Comparison of ENCODE assay signal across 9 cellular contexts in the genomic region with DNA sequence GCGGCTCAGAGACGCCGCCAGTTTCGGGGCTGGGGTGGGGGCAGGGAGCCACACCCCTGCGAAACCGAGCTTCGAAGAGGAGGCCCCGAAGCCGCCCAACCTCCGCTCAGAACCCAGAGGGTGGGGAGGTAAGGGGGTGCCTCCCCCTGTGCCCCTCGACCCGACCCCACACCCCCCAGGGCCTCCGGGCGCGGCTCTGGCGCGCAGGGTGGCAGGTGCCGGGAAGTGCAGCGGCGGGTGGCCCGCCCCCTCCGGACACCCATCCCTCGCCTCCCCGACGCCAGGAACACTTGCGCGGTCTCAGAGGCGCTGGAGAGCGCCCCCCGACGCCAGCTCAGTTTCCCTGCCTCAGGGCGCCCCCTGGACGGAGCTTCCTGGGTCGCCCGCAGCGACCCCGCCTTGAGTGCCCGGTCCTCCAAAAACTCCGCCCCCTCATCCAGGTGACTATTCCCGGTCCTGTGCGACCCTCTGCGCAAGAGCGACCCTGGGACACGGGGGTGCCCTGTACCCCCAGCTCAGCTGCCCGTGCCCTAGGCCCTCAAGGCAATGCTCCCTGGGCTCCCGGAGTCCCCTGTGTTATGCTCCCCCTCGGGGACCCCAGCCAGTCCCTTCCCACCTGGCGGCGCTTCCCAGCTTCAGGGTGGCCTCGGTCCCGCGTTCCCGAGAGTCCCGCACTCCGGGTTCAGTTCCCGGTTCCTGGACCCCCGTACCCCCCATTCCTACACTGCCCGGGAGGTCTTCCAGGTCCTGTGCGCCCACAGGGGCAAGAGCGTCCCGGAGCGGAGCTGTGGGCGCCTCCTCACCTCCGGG. TPM values are rescaled to one million over a fixed set of nuclear protein-coding genes. Genes with fewer than 3 reads are reported as not detected.
DNase-seq lines count a peak whose midpoint lies in the region; ATAC-seq and TF ChIP-seq lines count a peak whose summit lies in the region.
"Had no signal": no experiment of that assay in that cellular context is flagged by ENCODE, and none has a peak within 500 bp of the region (broad histone marks: within the 10 kb centered on the region; RNA-seq: fewer than 3 reads in every experiment).

No MANE protein-coding gene starts in this region.

- intact Hi-C loops in lower lobe of right lung (cut with DNase I) = no loop called here
- intact Hi-C loops in aorta (cut with DNase I) = no loop called here

- H3K79me2 ChIP-seq in DOHH2 (ENCODE audit: control insufficient read depth, low read length) = no peaks in the 10 kb centered on the region

- TF ChIP-seq CTCF in DOHH2 (IDR thresholded peaks at IDR 0.05; ENCODE audit: low read depth, low read length, poor library complexity, severe bottlenecking) (peak; percentile 44), lower lobe of right lung (IDR thresholded peaks at IDR 0.05) (peak; percentile 37)

- no peaks in the 10 kb centered on the region for H4K20me1 ChIP-seq in DOHH2 (ENCODE audit: control insufficient read depth, insufficient read depth, low read depth, low read length)

- H3K27ac ChIP-seq in DOHH2 (ENCODE audit: low read depth, low read length) = no peak overlapping the region
- H3K27ac ChIP-seq in lower lobe of right lung = peak overlapping the region; percentile 83
- H3K27ac ChIP-seq in aorta (ENCODE audit: low read depth in 1 of 2, low read length in 2 of 2) = no peak overlapping the region
- H3K27ac ChIP-seq: SJSA1 had no signal

- no peaks in the 10 kb centered on the region for H3K36me3 ChIP-seq in DOHH2 (ENCODE audit: control insufficient read depth, low read length)
- H3K36me3 ChIP-seq in lower lobe of right lung = no peaks in the 10 kb centered on the region
- no peaks in the 10 kb centered on the region for H3K36me3 ChIP-seq in aorta (ENCODE audit: control insufficient read depth in 1 of 2, insufficient read depth in 2 of 2, low read length in 1 of 2)
- H3K36me3 ChIP-seq: SJSA1 had no signal

- DNase-seq in NCI-H146 (lab: John Stamatoyannopoulos, UW) (peak; percentile 75), cerebellar cortex (ENCODE audit: low spot score) (peak; percentile 23), lower lobe of right lung (peak; percentile 75), aorta (no peak)
- DNase-seq in stimulated activated CD8-positive, alpha-beta memory T cell treated with anti-CD3 and anti-CD28 coated beads, Interleukin-4, amount 100 ng/mL, for 48 hours = no peak

- H3K4me2 ChIP-seq in DOHH2 (ENCODE audit: low read length) = peak overlapping the region; percentile 53

- H3F3A ChIP-seq in DOHH2 (ENCODE audit: control insufficient read depth, insufficient read depth) = no peaks in the 10 kb centered on the region

- H3K9me3 ChIP-seq in DOHH2 (ENCODE audit: control insufficient read depth, insufficient read depth, low read length) (no peaks in the 10 kb centered on the region), lower lobe of right lung (no peaks in the 10 kb centered on the region), aorta (ENCODE audit: control insufficient read depth, low read length) (no peaks in the 10 kb centered on the region)
- H3K9me3 ChIP-seq: SJSA1 had no signal

- peaks cover 25% of the 10 kb centered on the region for H3K27me3 ChIP-seq in DOHH2 (ENCODE audit: control insufficient read depth, low read length)
- peaks cover 22% of the 10 kb centered on the region for H3K27me3 ChIP-seq in lower lobe of right lung (ENCODE audit: low read depth)
- no peaks in the 10 kb centered on the region for H3K27me3 ChIP-seq in aorta (ENCODE audit: control insufficient read depth in 1 of 2, insufficient read depth in 2 of 2, low read length in 1 of 2)

- ATAC-seq in lower lobe of right lung = peak; percentile 75 to 78
- peak; percentile 60 for ATAC-seq in aorta (ENCODE audit: low FRiP score)
- ATAC-seq in HG02678 (IDR thresholded peaks at IDR 0.05; ENCODE audit: unreplicated experiment) = no peak
- ATAC-seq in GM18867 (IDR thresholded peaks at IDR 0.05; ENCODE audit: unreplicated experiment) = no peak

- H3K9me2 ChIP-seq in DOHH2 (replicated peaks; ENCODE audit: control insufficient read depth, low read length) = no peaks in the 10 kb centered on the region

- H3K4me3 ChIP-seq in DOHH2 (ENCODE audit: low read length) (peak overlapping the region; percentile 22; the same call in 1 of the 2 replicates), lower lobe of right lung (peak overlapping the region; percentile 71), aorta (ENCODE audit: low read length in 2 of 2) (peak overlapping the region; percentile 53 to 74)
- H3K4me3 ChIP-seq: SJSA1 had no signal

- H3K4me1 ChIP-seq in DOHH2 (ENCODE audit: control insufficient read depth, low read length) = peaks cover 6% of the 10 kb centered on the region; the same call in 1 of the 2 replicates
- peaks cover 25% of the 10 kb centered on the region for H3K4me1 ChIP-seq in lower lobe of right lung
- H3K4me1 ChIP-seq in aorta (ENCODE audit: control insufficient read depth in 1 of 2, insufficient read depth in 2 of 2, low read length in 2 of 2) = no peaks in the 10 kb centered on the region

- WGBS in aorta, 2 donors = 0 to 1% methylated on average over 58 to 64 of the region's 64 CpGs

RNA-seq across cellular contexts. Expression of gene PPL, which starts 0.6 kb away (rescaled TPM):
- total RNA-seq in lower lobe of right lung = 60.5 TPM
- 10 to 100 TPM; 11.9 to 22.9 TPM for total RNA-seq in aorta
- polyA plus RNA-seq in aorta = 10 to 100 TPM in 1 of 2 donors, 1 to 10 TPM in 1; 5.9 to 23.9 TPM

RNA-seq across cellular contexts. Expression of gene SEC14L5, which starts 21.7 kb away (rescaled TPM):
- 0.41 TPM for total RNA-seq in lower lobe of right lung
- under 1 TPM; 0.29 to 0.90 TPM for total RNA-seq in aorta
- under 1 TPM in 1 of 2 donors, not detected in 1; 0.26 TPM for polyA plus RNA-seq in aorta
- total RNA-seq: SJSA1 had no signal

Comparison
In these comparisons a context has a peak if more than half of its experiments do, and no peak if none do; other contexts are left out.
1. DNase-seq: peak in NCI-H146 (single experiment), cerebellar cortex (single experiment) and lower lobe of right lung (single experiment); none in aorta (0 of 2) and stimulated activated CD8-positive, alpha-beta memory T cell treated with anti-CD3 and anti-CD28 coated beads, Interleukin-4, amount 100 ng/mL, for 48 hours (single experiment).
2. ATAC-seq: peak in lower lobe of right lung (2 of 2) and aorta (single experiment); none in HG02678 (single experiment) and GM18867 (single experiment).
3. Peak in every context shown above with its lines, with median percentiles within 50 percentile points of each other: H3K4me3 ChIP-seq.